ENCODE assay signal across 1 cellular context in the genomic region with DNA sequence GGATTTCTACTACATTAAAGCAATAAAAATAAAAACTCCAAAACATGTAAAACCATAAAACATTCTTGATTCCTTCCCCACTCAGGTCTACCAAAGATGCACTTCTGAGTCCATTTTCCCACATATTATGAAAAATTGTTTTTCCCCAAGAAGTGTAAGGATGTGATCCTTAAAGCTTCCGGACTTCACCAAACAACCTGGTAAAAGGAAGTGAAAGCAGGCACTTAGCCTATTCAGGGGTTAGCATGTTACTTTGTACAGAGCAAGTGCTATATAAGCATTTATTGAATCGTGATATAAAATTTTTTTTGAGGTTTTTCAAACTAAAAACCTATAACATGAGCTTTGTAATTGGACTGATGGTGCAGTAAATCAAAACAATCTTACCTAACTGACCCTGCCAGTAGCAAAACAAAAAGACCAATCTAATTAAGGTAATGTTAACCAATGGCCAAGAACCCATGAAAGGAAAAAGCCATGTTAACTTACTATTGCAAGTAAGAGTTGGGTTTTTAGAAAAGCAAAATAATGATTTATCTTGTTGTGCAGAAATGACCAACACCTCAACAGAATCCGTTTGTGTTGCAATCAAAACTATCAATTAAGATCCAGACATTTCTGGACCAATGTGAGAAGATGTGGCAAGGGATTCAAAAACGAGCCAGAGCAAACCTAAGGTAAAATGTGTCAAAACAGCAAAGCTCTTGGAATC.
TF ChIP-seq lines count a peak whose summit lies in the region.

No MANE protein-coding gene starts in this region.

TF ChIP-seq in WTC11, 78 proteins besides CTCF, POLR2A, EP300 and RAD21 (continued from another document):
- TF ChIP-seq AFF4 (CRISPR knock-in tag; IDR thresholded peaks at IDR 0.05; ENCODE audit: borderline replicate concordance) (no peak), CREM (CRISPR knock-in tag; IDR thresholded peaks at IDR 0.05) (no peak)
